Comparison of ENCODE assay signal across 8 cellular contexts in the genomic region with DNA sequence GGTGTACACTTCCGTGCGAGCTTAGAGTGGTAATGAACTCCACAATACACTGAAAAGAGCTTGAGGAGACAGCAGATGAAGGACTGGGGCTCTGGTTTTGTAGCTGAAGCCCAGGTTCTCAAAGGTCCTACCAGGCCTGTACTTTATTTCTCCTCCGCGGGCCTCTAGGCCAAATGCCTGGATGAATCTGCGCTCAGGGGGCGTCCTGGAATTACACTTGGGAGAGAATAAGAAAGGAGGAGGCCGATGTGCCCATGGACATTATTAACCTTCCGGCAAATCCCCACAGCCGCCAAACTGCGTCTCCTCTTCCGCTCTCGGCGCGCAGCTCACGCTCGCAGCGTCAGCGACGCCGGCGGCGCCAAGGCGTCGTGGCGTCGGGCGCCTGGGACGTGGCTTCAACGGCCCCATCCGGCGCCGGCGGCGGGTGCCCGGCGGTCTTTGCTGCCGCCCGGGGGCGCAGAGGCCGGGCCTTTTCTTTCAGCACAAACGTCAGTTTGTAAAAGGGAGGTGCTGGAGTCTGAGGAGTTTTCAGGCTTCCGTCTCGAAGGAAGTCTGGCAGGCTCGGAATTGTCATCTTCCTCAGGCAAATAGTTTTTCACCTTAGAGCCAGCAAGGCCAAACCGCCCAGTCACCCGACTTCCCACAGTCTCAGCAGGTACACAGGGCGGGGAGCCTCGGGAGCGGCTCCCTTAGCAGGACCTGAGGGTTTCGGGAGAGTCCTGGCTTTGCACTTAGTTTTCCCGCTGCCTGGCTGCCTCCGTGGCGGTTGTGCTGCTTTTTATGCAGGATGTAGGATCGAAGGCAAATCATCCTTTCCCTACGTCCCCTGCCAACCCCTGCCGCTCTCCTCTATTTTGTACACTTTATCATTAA. TPM values are rescaled to one million over a fixed set of nuclear protein-coding genes. Genes with fewer than 3 reads are reported as not detected.
DNase-seq lines count a peak whose midpoint lies in the region; ATAC-seq and TF ChIP-seq lines count a peak whose summit lies in the region.

CCDC7 (plus strand) TSS at position 401 of the 876 bp plus-strand sequence. CDS start 5,503 bp downstream, outside the sequence.

- TF ChIP-seq CTCF in GM12864 (IDR thresholded peaks at IDR 0.05; ENCODE audit: low read depth, low read length, missing control alignments), result peak; percentile 45
- peak; percentile 60 for TF ChIP-seq CTCF in cardiac muscle cell (IDR thresholded peaks at IDR 0.05; ENCODE audit: low read depth, low read length)
- TF ChIP-seq CTCF in parathyroid adenoma (IDR thresholded peaks at IDR 0.05), result peak; percentile 66
- peak; percentile 32 to 70 (median 61) for TF ChIP-seq CTCF in tibial nerve (IDR thresholded peaks at IDR 0.05)

- TF ChIP-seq POLR2A in tibial nerve (IDR thresholded peaks at IDR 0.05), result peak; percentile 29 to 56

- peaks cover 12% of the 10 kb centered on the region for H3K4me1 Mint-ChIP-seq in activated naive CD8-positive, alpha-beta T cell treated with anti-CD3 and anti-CD28 coated beads, Interleukin-2, amount 10 ng/mL, durations not matched to agents 7 days and 5 days

- H3K27ac Mint-ChIP-seq in activated naive CD8-positive, alpha-beta T cell treated with anti-CD3 and anti-CD28 coated beads, Interleukin-2, amount 10 ng/mL, durations not matched to agents 7 days and 5 days, result peak within 1 kb of the TSS; percentile 97

- peaks cover 12% of the 10 kb centered on the region for H3K36me3 Mint-ChIP-seq in activated naive CD8-positive, alpha-beta T cell treated with anti-CD3 and anti-CD28 coated beads, Interleukin-2, amount 10 ng/mL, durations not matched to agents 7 days and 5 days

- peak within 1 kb of the TSS; percentile 89 for H3K4me2 ChIP-seq in parathyroid adenoma (ENCODE audit: low read length)

- POLR2A ChIA-PET in activated naive CD8-positive, alpha-beta T cell treated with anti-CD3 and anti-CD28 coated beads, Interleukin-2, amount 10 ng/mL, durations not matched to agents 7 days and 5 days (lab: Charles Lee), result interaction anchor here (0.9 to 2.1 kb wide), 11 partner anchors 9 to 535 kb away, joined by 3 to 34 read pairs (median 4); no protein-coding TSS in a partner anchor

- peak; percentile 98 for ATAC-seq in HG02610 (IDR thresholded peaks at IDR 0.05; ENCODE audit: unreplicated experiment)
- peak; percentile 97 for ATAC-seq in activated naive CD8-positive, alpha-beta T cell treated with anti-CD3 and anti-CD28 coated beads, Interleukin-2, amount 10 ng/mL, durations not matched to agents 7 days and 5 days (ENCODE audit: low read depth)

- H3K4me3 ChIP-seq in GM12864 (ENCODE audit: low read depth, low read length), result peak within 1 kb of the TSS; percentile 99
- H3K4me3 ChIP-seq in cardiac muscle cell, result peak within 1 kb of the TSS; percentile 50
- H3K4me3 ChIP-seq in parathyroid adenoma (ENCODE audit: low read depth, low read length), result peak within 1 kb of the TSS; percentile 88
- peak within 1 kb of the TSS; percentile 63 to 83 (median 75) for H3K4me3 ChIP-seq in tibial nerve

- peak within 1 kb of the TSS; percentile 56 for H3K9ac ChIP-seq in parathyroid adenoma

- peak; percentile 60 for DNase-seq in GM12864 (ENCODE audit: low read depth)
- DNase-seq in NCI-H1092 (lab: John Stamatoyannopoulos, UW), result peak; percentile 68
- DNase-seq in SKM-1 treated with dmso at 0.1 percent for 144 hours (lab: John Stamatoyannopoulos, UW; ENCODE audit: unreplicated experiment), result peak; percentile 63
- DNase-seq in activated naive CD8-positive, alpha-beta T cell treated with anti-CD3 and anti-CD28 coated beads, Interleukin-2, amount 10 ng/mL, durations not matched to agents 7 days and 5 days, result peak; percentile 92
- peak; percentile 92 to 94 for DNase-seq in cardiac muscle cell (ENCODE audit: low read depth in 1 of 2, low spot score in 1 of 2)
- peak; percentile 38 to 51 for DNase-seq in tibial nerve (ENCODE audit: low spot score in 2 of 2)

- H2AFZ ChIP-seq in parathyroid adenoma, result peak within 1 kb of the TSS; percentile 88

- H3K27ac ChIP-seq in cardiac muscle cell (peak within 1 kb of the TSS; percentile 94), parathyroid adenoma (peak within 1 kb of the TSS; percentile 95), tibial nerve (peak within 1 kb of the TSS; percentile 94 to 98 (median 96))

- peak within 1 kb of the TSS; percentile 97 for H3K4me3 Mint-ChIP-seq in activated naive CD8-positive, alpha-beta T cell treated with anti-CD3 and anti-CD28 coated beads, Interleukin-2, amount 10 ng/mL, durations not matched to agents 7 days and 5 days

- H3K27me3 ChIP-seq in cardiac muscle cell (no peaks in the 10 kb centered on the region), parathyroid adenoma (ENCODE audit: control insufficient read depth, insufficient read depth, low read length) (no peaks in the 10 kb centered on the region), tibial nerve (no peaks in the 10 kb centered on the region)

- H3K27me3 Mint-ChIP-seq in activated naive CD8-positive, alpha-beta T cell treated with anti-CD3 and anti-CD28 coated beads, Interleukin-2, amount 10 ng/mL, durations not matched to agents 7 days and 5 days, result no peaks in the 10 kb centered on the region

- H3K4me1 ChIP-seq in cardiac muscle cell (ENCODE audit: low read depth) (peaks cover 3% of the 10 kb centered on the region), parathyroid adenoma (peaks cover 3% of the 10 kb centered on the region), tibial nerve (peaks cover 0 to 21% (median 2%) of the 10 kb centered on the region in 4 donors)

- no peaks in the 10 kb centered on the region for H3K9me3 ChIP-seq in cardiac muscle cell (ENCODE audit: low read depth)
- H3K9me3 ChIP-seq in parathyroid adenoma (ENCODE audit: control insufficient read depth, low read length), result no peaks in the 10 kb centered on the region
- no peaks in the 10 kb centered on the region for H3K9me3 ChIP-seq in tibial nerve

- no peaks in the 10 kb centered on the region for H3K79me2 ChIP-seq in parathyroid adenoma

- H3K9me3 Mint-ChIP-seq in activated naive CD8-positive, alpha-beta T cell treated with anti-CD3 and anti-CD28 coated beads, Interleukin-2, amount 10 ng/mL, durations not matched to agents 7 days and 5 days, result no peaks in the 10 kb centered on the region

- H3K36me3 ChIP-seq in cardiac muscle cell (no peaks in the 10 kb centered on the region), parathyroid adenoma (ENCODE audit: control insufficient read depth, insufficient read depth, low read length) (no peaks in the 10 kb centered on the region), tibial nerve (no peaks in the 10 kb centered on the region)

- 0% methylated on average over 26 to 56 of the region's 56 CpGs for WGBS in tibial nerve, 2 donors

- TF ChIP-seq EP300 in tibial nerve (IDR thresholded peaks at IDR 0.05), result peak in 1 of 2 donors; percentile 62

RNA-seq across cellular contexts. Expression of gene CCDC7, which starts in this region (rescaled TPM):
- total RNA-seq in activated naive CD8-positive, alpha-beta T cell treated with anti-CD3 and anti-CD28 coated beads, Interleukin-2, amount 10 ng/mL, durations not matched to agents 7 days and 5 days, result 10 to 100 TPM; 28.4 to 34.5 TPM
- total RNA-seq in cardiac muscle cell (2.8 and 4.2 TPM in 2 replicates), tibial nerve (10 to 100 TPM; 20.7 to 97.0 (median 45.6) TPM)
- polyA plus RNA-seq in cardiac muscle cell, result 4.5 and 6.4 TPM in 2 replicates

Comparison
In these comparisons a context has a peak if more than half of its experiments do, and no peak if none do; other contexts are left out.
1. Peak in every context shown above with its lines: DNase-seq, ATAC-seq, H3K4me3 ChIP-seq and H3K27ac ChIP-seq.